Comparison of ENCODE assay signal across 20 cellular contexts in the genomic region with DNA sequence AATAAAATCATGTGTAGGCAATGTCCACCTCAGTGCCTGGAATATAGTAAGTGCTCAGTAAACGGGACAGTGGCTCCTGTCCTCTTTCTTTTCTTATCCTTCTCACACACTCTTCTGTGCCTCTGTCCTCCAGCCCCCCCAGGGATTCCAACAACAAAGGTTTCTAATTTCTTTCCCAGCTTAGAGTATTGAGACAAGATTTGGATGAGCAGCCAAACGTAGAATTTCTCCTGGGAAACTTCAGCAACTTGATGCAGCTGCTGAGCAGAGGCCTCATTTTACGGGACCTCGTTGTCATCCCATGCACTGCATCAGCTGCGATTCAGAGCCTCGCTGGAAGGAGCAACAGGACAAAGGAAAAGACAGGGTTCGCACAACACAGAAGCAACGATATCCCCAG.
"Had no signal": no experiment of that assay in that cellular context is flagged by ENCODE, and none has a peak within 500 bp of the region (broad histone marks: within the 10 kb centered on the region; RNA-seq: fewer than 3 reads in every experiment).

No MANE protein-coding gene starts in this region.

- DNase-seq: colonic mucosa; dermis blood vessel endothelial cell; effector memory CD4-positive, alpha-beta T cell; left cardiac atrium; left ventricle myocardium inferior; naive thymus-derived CD4-positive, alpha-beta T cell; pancreas; right lobe of liver; small intestine; stimulated activated CD4-positive, alpha-beta T cell treated with anti-CD3 and anti-CD28 coated beads, Interleukin-15, amount 100 ng/mL, for 24 hours; stimulated activated CD4-positive, alpha-beta T cell treated with anti-CD3 and anti-CD28 coated beads, Interleukin-2, amount 100 ng/mL, for 48 hours; stimulated activated naive B cell treated with anti-CD40 and anti-IgM and Interleukin-4, amounts not matched to agents 10 μg/mL and 1 μg/mL and 100 μg/mL, for 72 hours; upper lobe of left lung had no signal

- H3K36me3 Mint-ChIP-seq: memory B cell; naive thymus-derived CD4-positive, alpha-beta T cell; stimulated activated naive B cell treated with anti-CD40 and anti-IgM and Interleukin-4, amounts not matched to agents 10 μg/mL and 1 μg/mL and 100 μg/mL, for 72 hours had no signal

- H3K27ac Mint-ChIP-seq: memory B cell; naive thymus-derived CD4-positive, alpha-beta T cell; stimulated activated naive B cell treated with anti-CD40 and anti-IgM and Interleukin-4, amounts not matched to agents 10 μg/mL and 1 μg/mL and 100 μg/mL, for 72 hours; stimulated activated naive CD8-positive, alpha-beta T cell treated with anti-CD3 and anti-CD28 coated beads, Interleukin-15, Interleukin-2, amounts not matched to agents 100 ng/mL and 50 ng/mL, for 24 hours had no signal

- H3K4me3 ChIP-seq: colonic mucosa, left ventricle myocardium inferior, lung, pancreas, right lobe of liver, thoracic aorta, tibial nerve, upper lobe of left lung had no signal

- H3K4me3 Mint-ChIP-seq: central memory CD8-positive, alpha-beta T cell; memory B cell; naive thymus-derived CD4-positive, alpha-beta T cell; nephron; stimulated activated naive B cell treated with anti-CD40 and anti-IgM and Interleukin-4, amounts not matched to agents 10 μg/mL and 1 μg/mL and 100 μg/mL, for 72 hours; stimulated activated naive CD8-positive, alpha-beta T cell treated with anti-CD3 and anti-CD28 coated beads, Interleukin-15, Interleukin-2, amounts not matched to agents 100 ng/mL and 50 ng/mL, for 24 hours had no signal

- H3K4me1 Mint-ChIP-seq: central memory CD8-positive, alpha-beta T cell; naive thymus-derived CD4-positive, alpha-beta T cell had no signal

- H3K27me3 Mint-ChIP-seq: central memory CD8-positive, alpha-beta T cell; memory B cell; stimulated activated naive B cell treated with anti-CD40 and anti-IgM and Interleukin-4, amounts not matched to agents 10 μg/mL and 1 μg/mL and 100 μg/mL, for 72 hours; stimulated activated naive CD8-positive, alpha-beta T cell treated with anti-CD3 and anti-CD28 coated beads, Interleukin-15, Interleukin-2, amounts not matched to agents 100 ng/mL and 50 ng/mL, for 24 hours had no signal

- H3K9me3 Mint-ChIP-seq: memory B cell; stimulated activated naive B cell treated with anti-CD40 and anti-IgM and Interleukin-4, amounts not matched to agents 10 μg/mL and 1 μg/mL and 100 μg/mL, for 72 hours had no signal
